In the genomic region with DNA sequence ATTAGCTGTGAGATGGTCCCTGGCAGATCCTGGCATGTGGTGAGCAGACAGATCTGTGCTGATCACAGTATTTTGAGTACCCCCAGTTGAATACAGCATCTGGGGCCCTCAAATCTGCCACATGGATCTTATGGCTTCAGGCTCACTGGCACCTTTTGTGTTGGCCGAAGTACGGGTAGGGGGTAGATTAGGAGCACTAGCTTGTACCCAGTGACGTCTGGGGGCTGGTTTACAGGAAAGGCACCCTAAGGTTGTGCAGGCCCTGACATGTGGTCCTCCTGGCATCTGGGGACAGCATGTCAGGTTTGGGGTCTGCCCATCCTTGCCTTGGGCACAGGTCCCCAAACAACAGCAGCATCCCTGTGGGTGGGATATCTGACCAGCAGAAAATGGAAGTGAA, we compare ENCODE assay signal across 14 cellular contexts. TPM values are rescaled to one million over a fixed set of nuclear protein-coding genes. Genes with fewer than 3 reads are reported as not detected.
DNase-seq lines count a peak whose midpoint lies in the region; ATAC-seq and TF ChIP-seq lines count a peak whose summit lies in the region.
"Had no signal": no experiment of that assay in that cellular context is flagged by ENCODE, and none has a peak within 500 bp of the region (broad histone marks: within the 10 kb centered on the region; RNA-seq: fewer than 3 reads in every experiment).

No MANE protein-coding gene starts in this region.

- DNase-seq in left ventricle myocardium inferior = no peak
- DNase-seq in right cardiac atrium = no peak
- DNase-seq in mammary epithelial cell = no peak
- DNase-seq in naive B cell = no peak
- DNase-seq in G401 (ENCODE audit: low spot score) = no peak
- no peak for DNase-seq in SJCRH30
- DNase-seq in GOT3 (lab: John Stamatoyannopoulos, UW) = no peak
- DNase-seq: activated CD4-positive, alpha-beta T cell treated with anti-CD3 and anti-CD28 coated beads, Interleukin-2, amount 10 ng/mL, durations not matched to agents 7 days and 5 days; aorta; Caco-2; immature natural killer cell had no signal

- BruUV-seq in mammary epithelial cell (replicated peaks; lab: Mats Ljungman, UMichigan) = no TSS peak

- H3K9me3 ChIP-seq in left ventricle myocardium inferior (replicated peaks) = no peaks in the 10 kb centered on the region
- no peaks in the 10 kb centered on the region for H3K9me3 ChIP-seq in right cardiac atrium (ENCODE audit: control insufficient read depth, low read length)
- H3K9me3 ChIP-seq in mammary epithelial cell (replicated peaks; ENCODE audit: insufficient read depth, low read length) = no peaks in the 10 kb centered on the region
- H3K9me3 ChIP-seq in SJCRH30 (replicated peaks) = no peaks in the 10 kb centered on the region
- H3K9me3 ChIP-seq: A549, Caco-2, right atrium auricular region had no signal

- ATAC-seq in right cardiac atrium = no peak
- no peak for ATAC-seq in naive B cell (ENCODE audit: low read depth in 2 of 2)
- ATAC-seq in HG02852 (IDR thresholded peaks at IDR 0.05; ENCODE audit: unreplicated experiment) = no peak
- ATAC-seq: A549 had no signal

- peak overlapping the region; percentile 61 for H3K4me2 ChIP-seq in mammary epithelial cell (ENCODE audit: insufficient read depth, low read depth, low read length)
- H3K4me2 ChIP-seq: A549 had no signal

- 91% methylated on average over 3 of the region's 3 CpGs for WGBS in right cardiac atrium
- 7% methylated on average over 3 of the region's 3 CpGs for WGBS in mammary epithelial cell (ENCODE audit: low coverage, missing lambda C conversion rate)

- H3K4me3 Mint-ChIP-seq in naive B cell = peak overlapping the region; percentile 12 to 88 (median 80)
- H3K4me3 Mint-ChIP-seq: activated CD4-positive, alpha-beta T cell treated with anti-CD3 and anti-CD28 coated beads, Interleukin-2, amount 10 ng/mL, durations not matched to agents 7 days and 5 days; immature natural killer cell had no signal

- H3K9me3 Mint-ChIP-seq in naive B cell = peaks cover 0 to 6% (median 0%) of the 10 kb centered on the region in 7 donors
- H3K9me3 Mint-ChIP-seq: activated CD4-positive, alpha-beta T cell treated with anti-CD3 and anti-CD28 coated beads, Interleukin-2, amount 10 ng/mL, durations not matched to agents 7 days and 5 days; immature natural killer cell had no signal

- H3K36me3 Mint-ChIP-seq in naive B cell = no peaks in the 10 kb centered on the region
- H3K36me3 Mint-ChIP-seq: immature natural killer cell had no signal

- peak overlapping the region; percentile 84 for H2AFZ ChIP-seq in mammary epithelial cell (ENCODE audit: low read depth, low read length)

- H3K27ac Mint-ChIP-seq in naive B cell = peak overlapping the region; percentile 93 to 100 (median 98)
- H3K27ac Mint-ChIP-seq: immature natural killer cell had no signal

- H3K4me1 ChIP-seq in left ventricle myocardium inferior = peaks cover 31% of the 10 kb centered on the region
- no peaks in the 10 kb centered on the region for H3K4me1 ChIP-seq in right cardiac atrium (ENCODE audit: control insufficient read depth, insufficient read depth, low read length)
- peaks cover 60% of the 10 kb centered on the region for H3K4me1 ChIP-seq in mammary epithelial cell (ENCODE audit: insufficient read depth, low read length)
- H3K4me1 ChIP-seq in SJCRH30 = no peaks in the 10 kb centered on the region; the same call in none of the 2 replicates
- H3K4me1 ChIP-seq: Caco-2 had no signal

- intact Hi-C loops in left ventricle myocardium inferior (cut with micrococcal nuclease) = no loop called here
- intact Hi-C loops in right cardiac atrium (cut with DNase I) = loop anchor here in 2 of 4 donors (2.0 to 5.0 kb wide), 2 partner anchors 93 to 94 kb away; no protein-coding TSS in a partner anchor
- intact Hi-C loops in mammary epithelial cell (cut with micrococcal nuclease) = no loop called here

- no peaks in the 10 kb centered on the region for H4K20me1 ChIP-seq in mammary epithelial cell (ENCODE audit: insufficient read depth, low read length)

- no peak overlapping the region for H3K4me3 ChIP-seq in left ventricle myocardium inferior
- H3K4me3 ChIP-seq in right cardiac atrium (ENCODE audit: low read length) = no peak overlapping the region
- H3K4me3 ChIP-seq in mammary epithelial cell (replicated peaks in 1 of 3; ENCODE audit: insufficient read depth in 1 of 3, low read depth in 2 of 3, low read length in 3 of 3) = no peak overlapping the region
- H3K4me3 ChIP-seq in SJCRH30 = no peak overlapping the region
- H3K4me3 ChIP-seq: A549, right atrium auricular region had no signal

- no peaks in the 10 kb centered on the region for H3K36me3 ChIP-seq in left ventricle myocardium inferior
- no peaks in the 10 kb centered on the region for H3K36me3 ChIP-seq in mammary epithelial cell (ENCODE audit: insufficient read depth, low read length)
- no peaks in the 10 kb centered on the region for H3K36me3 ChIP-seq in SJCRH30
- H3K36me3 ChIP-seq: right atrium auricular region had no signal

- CTCF ChIA-PET in mammary epithelial cell (lab: Charles Lee; ENCODE audit: low non-redundant PET) = no interaction called here

- H3K79me2 ChIP-seq in mammary epithelial cell (ENCODE audit: insufficient read depth, low read length) = no peaks in the 10 kb centered on the region

- no peak overlapping the region for H3K9ac ChIP-seq in mammary epithelial cell (ENCODE audit: insufficient read depth, low read length)

- dilution Hi-C loops in mammary epithelial cell (cut with HindIII; ENCODE audit: low sequenced_read_pairs) = no loop called here

- peaks cover 49 to 81% (median 74%) of the 10 kb centered on the region in 3 donors for H3K4me1 Mint-ChIP-seq in naive B cell

- H3K27ac ChIP-seq in left ventricle myocardium inferior (replicated peaks) = peak overlapping the region; percentile 33
- H3K27ac ChIP-seq in right cardiac atrium (ENCODE audit: low read length) = no peak overlapping the region
- peak overlapping the region; percentile 12 for H3K27ac ChIP-seq in mammary epithelial cell (ENCODE audit: insufficient read depth, low read depth, low read length)
- H3K27ac ChIP-seq in SJCRH30 = no peak overlapping the region
- H3K27ac ChIP-seq: A549, right atrium auricular region had no signal

- in situ Hi-C loops in mammary epithelial cell (cut with MboI; ENCODE audit: low sequenced_read_pairs in 2 of 2) (loop anchor here (5.0 kb wide), 1 partner anchor 93 kb away; no protein-coding TSS in a partner anchor), G401 (cut with HindIII; ENCODE audit: low sequenced_read_pairs) (no loop called here)

- no peaks in the 10 kb centered on the region for H3K27me3 ChIP-seq in left ventricle myocardium inferior (ENCODE audit: low read depth)
- no peaks in the 10 kb centered on the region for H3K27me3 ChIP-seq in right cardiac atrium (ENCODE audit: control insufficient read depth, insufficient read depth)
- no peaks in the 10 kb centered on the region for H3K27me3 ChIP-seq in mammary epithelial cell (ENCODE audit: insufficient read depth, low read length)
- H3K27me3 ChIP-seq in SJCRH30 = peaks cover 3% of the 10 kb centered on the region; the same call in 1 of the 2 replicates
- H3K27me3 ChIP-seq: right atrium auricular region had no signal

- TF ChIP-seq CTCF in left ventricle myocardium inferior (IDR thresholded peaks at IDR 0.05; ENCODE audit: borderline replicate concordance) (no peak), mammary epithelial cell (conservative IDR thresholded peaks at IDR 0.05 in 1 of 2, IDR thresholded peaks at IDR 0.05 in 1 of 2; ENCODE audit: extremely low read depth in 1 of 2, insufficient read depth in 1 of 2, low read depth in 1 of 2, low read length in 2 of 2) (no peak)

- no peaks in the 10 kb centered on the region for H3K27me3 Mint-ChIP-seq in naive B cell
- H3K27me3 Mint-ChIP-seq: activated CD4-positive, alpha-beta T cell treated with anti-CD3 and anti-CD28 coated beads, Interleukin-2, amount 10 ng/mL, durations not matched to agents 7 days and 5 days had no signal

RNA-seq across cellular contexts. Expression of gene SYPL1, which starts 53.2 kb away (rescaled TPM):
- 83.6 TPM for total RNA-seq in left ventricle myocardium inferior
- 10 to 100 TPM; 72.2 to 86.9 (median 79.7) TPM for total RNA-seq in right cardiac atrium
- 78.0 TPM for polyA plus RNA-seq in right cardiac atrium
- 100 to 1,000 TPM in 1 of 2 donors, 10 to 100 TPM in 1; 74.3 to 124 TPM for total RNA-seq in mammary epithelial cell
- 131 TPM for polyA plus RNA-seq in mammary epithelial cell
- 278 TPM for polyA minus RNA-seq in mammary epithelial cell
- polyA plus RNA-seq in naive B cell (ENCODE audit: low read depth in 6 of 6) = 100 to 1,000 TPM; 234 to 353 (median 246) TPM
- total RNA-seq in G401 (2014; rRNA removed; shearing (Covaris generic)) = 25.6 and 36.4 TPM in 2 replicates
- 42.8 and 47.5 TPM in 2 replicates for total RNA-seq in SJCRH30 (2014; rRNA removed; shearing (Covaris generic))

Comparison
In these comparisons a context has a peak if more than half of its experiments do, and no peak if none do; other contexts are left out.
1. H3K27ac ChIP-seq: peak in left ventricle myocardium inferior (single experiment) and mammary epithelial cell (single experiment); none in right cardiac atrium (single experiment) and SJCRH30 (single experiment).